In genomic region chr6:1574083-1574761, GRCh38 we compare ENCODE assay signal across 22 cellular contexts. TPM values are rescaled to one million over a fixed set of nuclear protein-coding genes. Genes with fewer than 3 reads are reported as not detected.
DNase-seq lines count a peak whose midpoint lies in the region; ATAC-seq, FAIRE-seq and TF ChIP-seq lines count a peak whose summit lies in the region.
"Had no signal": no experiment of that assay in that cellular context is flagged by ENCODE, and none has a peak within 500 bp of the region (broad histone marks: within the 10 kb centered on the region; RNA-seq: fewer than 3 reads in every experiment).

No MANE protein-coding gene starts in this region.

- H3K27me3 Mint-ChIP-seq in HFFc6 (ENCODE audit: insufficient read depth) = peaks cover 11% of the 10 kb centered on the region
- H3K27me3 Mint-ChIP-seq in activated naive CD4-positive, alpha-beta T cell treated with anti-CD3 and anti-CD28 coated beads for 36 hours (ENCODE audit: low read depth) = peaks cover 2% of the 10 kb centered on the region

- no peak overlapping the region for H3K18ac ChIP-seq in IMR-90 (ENCODE audit: low read depth, low read length)

- no peak overlapping the region for H4K91ac ChIP-seq in IMR-90 (ENCODE audit: insufficient read depth, low read depth, low read length)

- H2BK15ac ChIP-seq in IMR-90 (ENCODE audit: low read depth, low read length) = no peak overlapping the region

- no peak overlapping the region for H3K27ac Mint-ChIP-seq in HFFc6
- H3K27ac Mint-ChIP-seq in activated naive CD4-positive, alpha-beta T cell treated with anti-CD3 and anti-CD28 coated beads for 36 hours = no peak overlapping the region
- H3K27ac Mint-ChIP-seq: activated CD4-positive, alpha-beta T cell treated with anti-CD3 and anti-CD28 coated beads for 36 hours; activated naive CD8-positive, alpha-beta T cell treated with anti-CD3 and anti-CD28 coated beads, Interleukin-2, amount 10 ng/mL, durations not matched to agents 7 days and 5 days; B cell; IgD-negative memory B cell; T-helper 2 cell treated with Interferon-gamma antibody and Interleukin-4, amounts not matched to agents 5 μg/mL and 100 μg/mL, for 36 hours had no signal

- no peak overlapping the region for H3K23ac ChIP-seq in IMR-90 (ENCODE audit: low read depth, low read length)

- H3K36me3 ChIP-seq in IMR-90 (ENCODE audit: control insufficient read depth, insufficient read depth, low read length) (no peaks in the 10 kb centered on the region), bronchial epithelial cell (ENCODE audit: control insufficient read depth, insufficient read depth, low read length) (no peaks in the 10 kb centered on the region), smooth muscle cell (ENCODE audit: low read depth) (no peaks in the 10 kb centered on the region), BE2C (no peaks in the 10 kb centered on the region)
- H3K36me3 ChIP-seq: vagina had no signal

- H3K14ac ChIP-seq in IMR-90 (replicated peaks; ENCODE audit: low read depth, low read length) = no peak overlapping the region

- in situ Hi-C loops in IMR-90 (cut with MboI; ENCODE audit: low sequenced_read_pairs) = no loop called here

- 0 out of 2 replicates have a peak, but pooled peaks cover 8% of the 10 kb centered on the region for H3K36me3 Mint-ChIP-seq in HFFc6 (ENCODE audit: low read depth)
- peaks cover 4% of the 10 kb centered on the region for H3K36me3 Mint-ChIP-seq in activated naive CD4-positive, alpha-beta T cell treated with anti-CD3 and anti-CD28 coated beads for 36 hours (ENCODE audit: low read depth)
- H3K36me3 Mint-ChIP-seq: activated naive CD8-positive, alpha-beta T cell treated with anti-CD3 and anti-CD28 coated beads, Interleukin-2, amount 10 ng/mL, durations not matched to agents 7 days and 5 days; IgD-negative memory B cell had no signal

- H2BK120ac ChIP-seq in IMR-90 (ENCODE audit: low read depth, low read length) = no peak overlapping the region

- peaks cover 3% of the 10 kb centered on the region for H3K9me3 ChIP-seq in IMR-90 (ENCODE audit: control insufficient read depth, insufficient read depth, low read length)
- H3K9me3 ChIP-seq in smooth muscle cell (replicated peaks; ENCODE audit: low read depth) = no peaks in the 10 kb centered on the region
- H3K9me3 ChIP-seq in BE2C = no peaks in the 10 kb centered on the region
- H3K9me3 ChIP-seq: vagina had no signal

- H2AK9ac ChIP-seq in IMR-90 (replicated peaks; ENCODE audit: low read depth, low read length, poor library complexity) = no peak overlapping the region

- H3K4me3 Mint-ChIP-seq in HFFc6 = no peak overlapping the region
- H3K4me3 Mint-ChIP-seq in activated naive CD4-positive, alpha-beta T cell treated with anti-CD3 and anti-CD28 coated beads for 36 hours = no peak overlapping the region
- H3K4me3 Mint-ChIP-seq: activated CD4-positive, alpha-beta T cell treated with anti-CD3 and anti-CD28 coated beads for 36 hours; activated naive CD8-positive, alpha-beta T cell treated with anti-CD3 and anti-CD28 coated beads, Interleukin-2, amount 10 ng/mL, durations not matched to agents 7 days and 5 days; B cell; IgD-negative memory B cell; naive thymus-derived CD8-positive, alpha-beta T cell; T-helper 2 cell treated with Interferon-gamma antibody and Interleukin-4, amounts not matched to agents 5 μg/mL and 100 μg/mL, for 36 hours had no signal

- no peak for TF ChIP-seq CTCF in IMR-90 (conservative IDR thresholded peaks at IDR 0.05; ENCODE audit: low read depth, low read length)
- TF ChIP-seq CTCF in bronchial epithelial cell (IDR thresholded peaks at IDR 0.05; ENCODE audit: insufficient read depth, low read length, severe bottlenecking) = no peak
- TF ChIP-seq CTCF in smooth muscle cell (IDR thresholded peaks at IDR 0.05; ENCODE audit: borderline replicate concordance, insufficient read depth, poor library complexity, severe bottlenecking) = no peak
- TF ChIP-seq CTCF in HFFc6 (IDR thresholded peaks at IDR 0.05) = no peak
- TF ChIP-seq CTCF in BE2C (IDR thresholded peaks at IDR 0.05; ENCODE audit: low read depth, low read length) = no peak

- H3K4ac ChIP-seq in IMR-90 (ENCODE audit: low read depth, low read length) = no peak overlapping the region

- no peak overlapping the region for H3K56ac ChIP-seq in IMR-90 (ENCODE audit: extremely low read depth, insufficient read depth, low read length)

- H3K79me2 ChIP-seq in smooth muscle cell (ENCODE audit: low read depth) = no peaks in the 10 kb centered on the region
- H3K79me2 ChIP-seq: hepatocyte had no signal

- no peak for ATAC-seq in IMR-90 (ENCODE audit: low read depth)
- no peak for ATAC-seq in HG02678 (IDR thresholded peaks at IDR 0.05; ENCODE audit: unreplicated experiment)
- ATAC-seq: activated CD4-positive, alpha-beta T cell treated with anti-CD3 and anti-CD28 coated beads for 36 hours; naive thymus-derived CD8-positive, alpha-beta T cell had no signal

- H4K20me1 ChIP-seq in IMR-90 (ENCODE audit: insufficient read depth, low read length) (no peaks in the 10 kb centered on the region), smooth muscle cell (ENCODE audit: low read depth) (no peaks in the 10 kb centered on the region)

- H2BK20ac ChIP-seq in IMR-90 (ENCODE audit: low read depth, low read length) = no peak overlapping the region

- H3K79me1 ChIP-seq in IMR-90 (ENCODE audit: low read depth in 1 of 2, low read length in 2 of 2) = no peaks in the 10 kb centered on the region

- peaks cover 12% of the 10 kb centered on the region for H3K4me1 Mint-ChIP-seq in HFFc6 (ENCODE audit: low read depth)
- H3K4me1 Mint-ChIP-seq in activated naive CD4-positive, alpha-beta T cell treated with anti-CD3 and anti-CD28 coated beads for 36 hours (ENCODE audit: low read depth) = no peaks in the 10 kb centered on the region
- H3K4me1 Mint-ChIP-seq: activated CD4-positive, alpha-beta T cell treated with anti-CD3 and anti-CD28 coated beads for 36 hours; activated naive CD8-positive, alpha-beta T cell treated with anti-CD3 and anti-CD28 coated beads, Interleukin-2, amount 10 ng/mL, durations not matched to agents 7 days and 5 days; naive thymus-derived CD8-positive, alpha-beta T cell had no signal

- H2AFZ ChIP-seq in IMR-90 (replicated peaks; ENCODE audit: low read length, poor library complexity) (no peak overlapping the region), smooth muscle cell (ENCODE audit: low read depth) (no peak overlapping the region)

- CTCF ChIA-PET in IMR-90 (lab: Yijun Ruan, JAX) = interaction anchor here (0.6 kb wide), 1 partner anchor 433 kb away, joined by 3 read pairs; no protein-coding TSS in a partner anchor
- CTCF ChIA-PET in activated naive CD4-positive, alpha-beta T cell treated with anti-CD3 and anti-CD28 coated beads for 36 hours (lab: Charles Lee) = interaction anchor here (1.0 kb wide), 2 partner anchors 22 to 24 kb away, joined by 3 read pairs; no protein-coding TSS in a partner anchor

- H3K27me3 ChIP-seq in IMR-90 (ENCODE audit: control insufficient read depth, insufficient read depth, low read length) (no peaks in the 10 kb centered on the region; the same call in 1 of the 2 replicates), bronchial epithelial cell (ENCODE audit: control insufficient read depth, insufficient read depth, low read length) (no peaks in the 10 kb centered on the region), smooth muscle cell (ENCODE audit: low read depth) (no peaks in the 10 kb centered on the region), BE2C (no peaks in the 10 kb centered on the region; the same call in 1 of the 2 replicates)
- H3K27me3 ChIP-seq: hepatocyte, vagina had no signal

- H4K5ac ChIP-seq in IMR-90 (ENCODE audit: low read depth, low read length) = no peak overlapping the region

- BruUV-seq in IMR-90 (replicated peaks; lab: Mats Ljungman, UMichigan) = no TSS peak

- H2AK5ac ChIP-seq in IMR-90 (ENCODE audit: low read depth, low read length) = no peak overlapping the region

- H3K4me3 ChIP-seq in IMR-90 (ENCODE audit: insufficient read depth, low read depth, low read length) (no peak overlapping the region), bronchial epithelial cell (ENCODE audit: low read depth, low read length) (no peak overlapping the region), smooth muscle cell (no peak overlapping the region), BE2C (ENCODE audit: low read depth, low read length) (no peak overlapping the region)
- H3K4me3 ChIP-seq: hepatocyte, vagina had no signal

- no peak overlapping the region for H3K4me2 ChIP-seq in IMR-90 (ENCODE audit: low read depth, low read length)
- H3K4me2 ChIP-seq in smooth muscle cell = peak overlapping the region; percentile 80

- dilution Hi-C loops in IMR-90 (cut with HindIII; ENCODE audit: low sequenced_read_pairs, unreplicated experiment) = no loop called here

- H3K9ac ChIP-seq in IMR-90 (ENCODE audit: low read depth, low read length) (no peak overlapping the region), smooth muscle cell (ENCODE audit: low read depth) (no peak overlapping the region)

- H3F3A ChIP-seq in smooth muscle cell (ENCODE audit: low read depth) = peaks cover 6% of the 10 kb centered on the region

- H3K4me1 ChIP-seq in IMR-90 (ENCODE audit: control insufficient read depth, insufficient read depth, low read length) (peaks cover 2% of the 10 kb centered on the region; the same call in 1 of the 2 replicates), smooth muscle cell (ENCODE audit: low read depth) (peaks cover 11% of the 10 kb centered on the region), BE2C (peaks cover 9% of the 10 kb centered on the region; the same call in 1 of the 2 replicates)
- H3K4me1 ChIP-seq: vagina had no signal

- peaks cover 10% of the 10 kb centered on the region; the same call in 1 of the 2 replicates for H3K9me3 Mint-ChIP-seq in HFFc6
- H3K9me3 Mint-ChIP-seq in activated naive CD4-positive, alpha-beta T cell treated with anti-CD3 and anti-CD28 coated beads for 36 hours = peaks cover 13% of the 10 kb centered on the region

- no peak overlapping the region for H2BK5ac ChIP-seq in IMR-90 (ENCODE audit: low read depth, low read length, poor library complexity, severe bottlenecking)

- intact Hi-C loops in IMR-90 (cut with micrococcal nuclease) = no loop called here
- intact Hi-C loops in activated naive CD4-positive, alpha-beta T cell treated with anti-CD3 and anti-CD28 coated beads for 36 hours (cut with micrococcal nuclease) = no loop called here

- DNase-seq in IMR-90 (no peak), bronchial epithelial cell (ENCODE audit: low read depth) (peak; percentile 30), islet precursor cell (peak; percentile 63), smooth muscle cell (lab: John Stamatoyannopoulos, UW; ENCODE audit: unreplicated experiment) (no peak), HFFc6 (no peak), BE2C (no peak)
- DNase-seq in activated naive CD4-positive, alpha-beta T cell treated with anti-CD3 and anti-CD28 coated beads for 36 hours = no peak
- DNase-seq: activated CD4-positive, alpha-beta T cell treated with anti-CD3 and anti-CD28 coated beads for 36 hours; activated naive CD8-positive, alpha-beta T cell treated with anti-CD3 and anti-CD28 coated beads, Interleukin-2, amount 10 ng/mL, durations not matched to agents 7 days and 5 days; activated T-cell treated with anti-CD3 and anti-CD28 coated beads, Interleukin-2, amount 50 U/mL, for 1 hour; naive thymus-derived CD8-positive, alpha-beta T cell; NCI-H2107; NCI-H774; stimulated activated CD4-positive, alpha-beta T cell treated with anti-CD3 and anti-CD28 coated beads, Interleukin-4, amount 100 ng/mL, for 1 hour had no signal

- H3K9me1 ChIP-seq in IMR-90 (ENCODE audit: insufficient read depth, low read length) = no peaks in the 10 kb centered on the region; the same call in 1 of the 2 replicates

- no peak for FAIRE-seq in bronchial epithelial cell (lab: Jason Lieb, UNC)
- FAIRE-seq: colon had no signal

- 70% methylated on average over 3 of the region's 13 CpGs; no CpG with 5 or more reads in 1 of the 2 experiments for WGBS in IMR-90 (ENCODE audit: extremely low coverage in 2 of 2, insufficient read length in 1 of 2), 2 experiments
- 79% methylated on average over 13 of the region's 13 CpGs for WGBS in smooth muscle cell (ENCODE audit: low lambda C conversion rate)

- TF ChIP-seq POLR2A in IMR-90 (IDR thresholded peaks at IDR 0.05; ENCODE audit: low read depth, low read length) = no peak

- no peak overlapping the region for H4K8ac ChIP-seq in IMR-90 (ENCODE audit: low read depth in 2 of 2, low read length in 2 of 2)

- TF ChIP-seq RAD21 in IMR-90 (IDR thresholded peaks at IDR 0.05; ENCODE audit: low read length) = no peak

- H3K27ac ChIP-seq in IMR-90 (ENCODE audit: insufficient read depth, low read length) = no peak overlapping the region
- no peak overlapping the region for H3K27ac ChIP-seq in smooth muscle cell (ENCODE audit: low read depth)
- H3K27ac ChIP-seq: RWPE1, vagina had no signal

- POLR2A ChIA-PET in IMR-90 (lab: Charles Lee; ENCODE audit: unreplicated experiment) = no interaction called here

RNA-seq across cellular contexts. Expression of gene FOXC1, which starts 35.5 kb away (rescaled TPM):
- total RNA-seq in IMR-90 (2012; rRNA removed) (1.3 and 1.9 TPM in 2 replicates), bronchial epithelial cell (3.5 and 3.7 TPM in 2 replicates), smooth muscle cell (0.58 and 1.4 TPM in 2 replicates)
- polyA plus RNA-seq in IMR-90 (2012; rRNA removed) (4.0 and 4.7 TPM in 2 replicates), smooth muscle cell (0.10 and 0.40 TPM in 2 replicates)
- 3.4 and 6.3 TPM in 2 replicates for polyA plus RNA-seq in IMR-90 (2012; cell fraction: cytosol; rRNA removed)
- polyA plus RNA-seq in IMR-90 (2012; cell fraction: nucleus; rRNA removed; ENCODE audit: low replicate concordance) = 6.5 and 7.2 TPM in 2 replicates
- 10 to 100 TPM; 15.8 to 18.0 (median 16.9) TPM for total RNA-seq in HFFc6 (2021; fragmentation: NEBNext Ultra II Directional; extraction: Animal tissue kit (Norgen Biotek cat#: 25700))
- 5.9 TPM for polyA plus RNA-seq in BE2C (2012; ENCODE audit: insufficient read depth, insufficient read length, low read depth)
- not detected for total RNA-seq in activated naive CD4-positive, alpha-beta T cell treated with anti-CD3 and anti-CD28 coated beads for 36 hours
- total RNA-seq: activated naive CD8-positive, alpha-beta T cell treated with anti-CD3 and anti-CD28 coated beads, Interleukin-2, amount 10 ng/mL, durations not matched to agents 7 days and 5 days; naive thymus-derived CD8-positive, alpha-beta T cell had no signal
- polyA plus RNA-seq: IgD-negative memory B cell; naive thymus-derived CD8-positive, alpha-beta T cell had no signal

Comparison
In these comparisons a context has a peak if more than half of its experiments do, and no peak if none do; other contexts are left out.
1. DNase-seq: peak in bronchial epithelial cell (single experiment) and islet precursor cell (single experiment); none in IMR-90 (single experiment), smooth muscle cell (single experiment), HFFc6 (single experiment), BE2C (single experiment) and activated naive CD4-positive, alpha-beta T cell treated with anti-CD3 and anti-CD28 coated beads for 36 hours (single experiment).